9 cellular contexts compared by ENCODE assay signal in genomic region chr10:102505462-102506115, GRCh38. TPM values are rescaled to one million over a fixed set of nuclear protein-coding genes. Genes with fewer than 3 reads are reported as not detected.
DNase-seq lines count a peak whose midpoint lies in the region; ATAC-seq and TF ChIP-seq lines count a peak whose summit lies in the region.
"Had no signal": no experiment of that assay in that cellular context is flagged by ENCODE, and none has a peak within 500 bp of the region (broad histone marks: within the 10 kb centered on the region; RNA-seq: fewer than 3 reads in every experiment).

No MANE protein-coding gene starts in this region.

- peak overlapping the region; percentile 14 for H3K4me3 Mint-ChIP-seq in natural killer cell treated with Interleukin-12 subunit alpha and Interleukin-12 subunit beta and Interleukin-15 and Interleukin-18, amount 100 ng/mL, for 72 hours

- peak overlapping the region in 10 of 11 experiments; percentile 7 to 92 (median 85); a peak in 15 of 22 replicates for H3K9ac ChIP-seq in BLaER1 treated with 17β-estradiol and CSF1 and Interleukin-3, amounts not matched to agents 10 nM and 100 nM

- peaks cover 10 to 25% of the 10 kb centered on the region in 2 donors for H3K4me1 Mint-ChIP-seq in natural killer cell treated with Interleukin-12 subunit alpha and Interleukin-12 subunit beta and Interleukin-15 and Interleukin-18, amount 100 ng/mL, for 72 hours (ENCODE audit: low read depth in 2 of 2)

- peak overlapping the region; percentile 81 to 99 (median 96) for H3K4me2 ChIP-seq in BLaER1 treated with 17β-estradiol and CSF1 and Interleukin-3, amounts not matched to agents 10 nM and 100 nM

- DNase-seq in NCI-H2029 (lab: John Stamatoyannopoulos, UW) (peak; percentile 44), choroid plexus epithelial cell (ENCODE audit: low read depth) (no peak), NOMO-1 (lab: John Stamatoyannopoulos, UW; ENCODE audit: unreplicated experiment in 2 of 2) (no peak), putamen (ENCODE audit: low spot score) (no peak)
- DNase-seq in natural killer cell treated with Interleukin-12 subunit alpha and Interleukin-12 subunit beta and Interleukin-15 and Interleukin-18, amount 100 ng/mL, for 72 hours (ENCODE audit: low spot score), result no peak
- no peak for DNase-seq in activated CD4-positive, alpha-beta T cell treated with anti-CD3 and anti-CD28 coated beads, Interleukin-2, amount 50 U/mL, for 4 hours

- H3K27me3 ChIP-seq in BLaER1 treated with 17β-estradiol and CSF1 and Interleukin-3, amounts not matched to agents 10 nM and 100 nM, result no peaks in the 10 kb centered on the region

- H3K4me1 ChIP-seq in BLaER1 treated with 17β-estradiol and CSF1 and Interleukin-3, amounts not matched to agents 10 nM and 100 nM, result peaks cover 63 to 74% (median 67%) of the 10 kb centered on the region in 10 experiments

- peaks cover 48 to 70% (median 63%) of the 10 kb centered on the region in 11 experiments for H4K20me1 ChIP-seq in BLaER1 treated with 17β-estradiol and CSF1 and Interleukin-3, amounts not matched to agents 10 nM and 100 nM

- peak overlapping the region; percentile 79 to 91 (median 86) for H3K4me3 ChIP-seq in BLaER1 treated with 17β-estradiol and CSF1 and Interleukin-3, amounts not matched to agents 10 nM and 100 nM
- H3K4me3 ChIP-seq in choroid plexus epithelial cell (ENCODE audit: low read depth, low read length), result peak overlapping the region; percentile 94

- no peak for TF ChIP-seq CTCF in choroid plexus epithelial cell (conservative IDR thresholded peaks at IDR 0.05; ENCODE audit: low read depth, low read length)

- no peak overlapping the region for H3K27ac ChIP-seq in BLaER1 treated with 17β-estradiol and CSF1 and Interleukin-3, amounts not matched to agents 10 nM and 100 nM

- peaks cover 16 to 45% (median 30%) of the 10 kb centered on the region in 11 experiments; a peak in 21 of 22 replicates for H3K36me3 ChIP-seq in BLaER1 treated with 17β-estradiol and CSF1 and Interleukin-3, amounts not matched to agents 10 nM and 100 nM

- no peaks in the 10 kb centered on the region for H3K9me3 Mint-ChIP-seq in natural killer cell treated with Interleukin-12 subunit alpha and Interleukin-12 subunit beta and Interleukin-15 and Interleukin-18, amount 100 ng/mL, for 72 hours

- H3K36me3 Mint-ChIP-seq in natural killer cell treated with Interleukin-12 subunit alpha and Interleukin-12 subunit beta and Interleukin-15 and Interleukin-18, amount 100 ng/mL, for 72 hours, result no peaks in the 10 kb centered on the region

- ATAC-seq in natural killer cell treated with Interleukin-12 subunit alpha and Interleukin-12 subunit beta and Interleukin-15 and Interleukin-18, amount 100 ng/mL, for 72 hours, result no peak
- ATAC-seq in HG02642 (IDR thresholded peaks at IDR 0.05; ENCODE audit: poor library complexity, unreplicated experiment), result no peak

- H3K9me3 ChIP-seq in BLaER1 treated with 17β-estradiol and CSF1 and Interleukin-3, amounts not matched to agents 10 nM and 100 nM (replicated peaks in 1 of 11), result no peaks in the 10 kb centered on the region

- H3K27ac Mint-ChIP-seq in natural killer cell treated with Interleukin-12 subunit alpha and Interleukin-12 subunit beta and Interleukin-15 and Interleukin-18, amount 100 ng/mL, for 72 hours, result peak overlapping the region in 1 of 2 donors; percentile 80

- H3K27me3 Mint-ChIP-seq in natural killer cell treated with Interleukin-12 subunit alpha and Interleukin-12 subunit beta and Interleukin-15 and Interleukin-18, amount 100 ng/mL, for 72 hours, result no peaks in the 10 kb centered on the region

RNA-seq across cellular contexts. Expression of gene SUFU, which starts 1.8 kb away (rescaled TPM):
- 10 to 100 TPM in 1 of 2 donors, 1 to 10 TPM in 1; 6.8 to 10.9 TPM for total RNA-seq in natural killer cell treated with Interleukin-12 subunit alpha and Interleukin-12 subunit beta and Interleukin-15 and Interleukin-18, amount 100 ng/mL, for 72 hours

RNA-seq across cellular contexts. Expression of gene ACTR1A, which starts 3.1 kb away (rescaled TPM):
- 100 to 1,000 TPM in 1 of 2 donors, 10 to 100 TPM in 1; 84.5 to 108 TPM for total RNA-seq in natural killer cell treated with Interleukin-12 subunit alpha and Interleukin-12 subunit beta and Interleukin-15 and Interleukin-18, amount 100 ng/mL, for 72 hours

RNA-seq across cellular contexts. Expression of gene C10orf95, which starts 54.2 kb away (rescaled TPM):
- total RNA-seq in natural killer cell treated with Interleukin-12 subunit alpha and Interleukin-12 subunit beta and Interleukin-15 and Interleukin-18, amount 100 ng/mL, for 72 hours, result under 1 TPM in 1 of 2 donors, not detected in 1; 0.98 TPM
- total RNA-seq: aorta had no signal
